ENCODE assay signal across 8 cellular contexts in genomic region chr11:115759622-115760527, GRCh38.
DNase-seq lines count a peak whose midpoint lies in the region; ATAC-seq and TF ChIP-seq lines count a peak whose summit lies in the region.

No MANE protein-coding gene starts in this region.

- no peaks in the 10 kb centered on the region for H3K36me3 Mint-ChIP-seq in activated CD4-positive, alpha-beta memory T cell treated with anti-CD3 and anti-CD28 coated beads for 36 hours

- no peaks in the 10 kb centered on the region for H3K36me3 ChIP-seq in adrenal gland (replicated peaks in 1 of 2)
- no peaks in the 10 kb centered on the region for H3K36me3 ChIP-seq in iPS-20b (ENCODE audit: insufficient read depth, low read depth, low read length)

- intact Hi-C loops in adrenal gland (cut with DNase I), result no loop called here
- intact Hi-C loops in activated CD4-positive, alpha-beta memory T cell treated with anti-CD3 and anti-CD28 coated beads for 36 hours (cut with micrococcal nuclease), result no loop called here

- H3K9me3 ChIP-seq in adrenal gland (replicated peaks in 1 of 3), result no peaks in the 10 kb centered on the region
- no peaks in the 10 kb centered on the region for H3K9me3 ChIP-seq in iPS-20b (ENCODE audit: insufficient read depth, low read depth, low read length)

- TF ChIP-seq POLR2A in adrenal gland (IDR thresholded peaks at IDR 0.05), result no peak

- peak; percentile 10 for DNase-seq in GM03348 (ENCODE audit: low spot score)
- peak; percentile 27 to 59 (median 38) for DNase-seq in adrenal gland
- DNase-seq in retinal pigment epithelial cell (ENCODE audit: low read depth), result no peak
- no peak for DNase-seq in activated CD4-positive, alpha-beta memory T cell treated with anti-CD3 and anti-CD28 coated beads for 36 hours
- no peak for DNase-seq in GM19238 (ENCODE audit: insufficient read length, low spot score)
- no peak for DNase-seq in activated CD4-positive, alpha-beta T cell treated with anti-CD3 and anti-CD28 coated beads, Interleukin-2, amount 50 U/mL, for 4 hours

- POLR2A ChIA-PET in activated CD4-positive, alpha-beta memory T cell treated with anti-CD3 and anti-CD28 coated beads for 36 hours (lab: Charles Lee), result no interaction called here

- peak overlapping the region in 2 of 5 donors; percentile 64 to 66 for H3K27ac ChIP-seq in adrenal gland
- H3K27ac ChIP-seq in iPS-20b (ENCODE audit: low read length), result no peak overlapping the region

- no peak overlapping the region for H3K4me3 Mint-ChIP-seq in activated CD4-positive, alpha-beta memory T cell treated with anti-CD3 and anti-CD28 coated beads for 36 hours

- no peak for TF ChIP-seq CTCF in adrenal gland (IDR thresholded peaks at IDR 0.05)
- TF ChIP-seq CTCF in retinal pigment epithelial cell (conservative IDR thresholded peaks at IDR 0.05; ENCODE audit: low read depth, low read length), result no peak

- no peaks in the 10 kb centered on the region for H3K4me1 Mint-ChIP-seq in activated CD4-positive, alpha-beta memory T cell treated with anti-CD3 and anti-CD28 coated beads for 36 hours (ENCODE audit: low read depth)

- no peak for ATAC-seq in GM21825 (IDR thresholded peaks at IDR 0.05; ENCODE audit: unreplicated experiment)

- H3K9ac ChIP-seq in iPS-20b (ENCODE audit: low read depth, low read length), result no peak overlapping the region

- H3K27me3 Mint-ChIP-seq in activated CD4-positive, alpha-beta memory T cell treated with anti-CD3 and anti-CD28 coated beads for 36 hours, result peaks cover 25% of the 10 kb centered on the region

- WGBS in adrenal gland, 4 donors, result 6 to 42% (median 9%) methylated on average over 11 to 74 of the region's 74 CpGs

- peak overlapping the region in 3 of 4 donors; percentile 4 to 96 (median 44) for H3K4me3 ChIP-seq in adrenal gland
- peak overlapping the region; percentile 70 for H3K4me3 ChIP-seq in iPS-20b (ENCODE audit: low read length)
- H3K4me3 ChIP-seq in retinal pigment epithelial cell (ENCODE audit: low read length), result peak overlapping the region; percentile 38

- no peak overlapping the region for H3K27ac Mint-ChIP-seq in activated CD4-positive, alpha-beta memory T cell treated with anti-CD3 and anti-CD28 coated beads for 36 hours

- H3K27me3 ChIP-seq in adrenal gland, result no peaks in the 10 kb centered on the region
- peaks cover 74% of the 10 kb centered on the region for H3K27me3 ChIP-seq in iPS-20b (ENCODE audit: insufficient read depth, low read length)

- H3K9me3 Mint-ChIP-seq in activated CD4-positive, alpha-beta memory T cell treated with anti-CD3 and anti-CD28 coated beads for 36 hours, result no peaks in the 10 kb centered on the region

- H3K4me1 ChIP-seq in adrenal gland (replicated peaks in 1 of 2), result peaks cover 0 to 6% of the 10 kb centered on the region in 2 donors
- H3K4me1 ChIP-seq in iPS-20b (ENCODE audit: insufficient read depth, low read length), result no peaks in the 10 kb centered on the region; the same call in 1 of the 2 replicates

- CTCF ChIA-PET in activated CD4-positive, alpha-beta memory T cell treated with anti-CD3 and anti-CD28 coated beads for 36 hours (lab: Charles Lee), result no interaction called here

Comparison
In these comparisons a context has a peak if more than half of its experiments do, and no peak if none do; other contexts are left out.
1. DNase-seq: peak in GM03348 (single experiment) and adrenal gland (7 of 7); none in retinal pigment epithelial cell (single experiment), activated CD4-positive, alpha-beta memory T cell treated with anti-CD3 and anti-CD28 coated beads for 36 hours (single experiment), GM19238 (single experiment) and activated CD4-positive, alpha-beta T cell treated with anti-CD3 and anti-CD28 coated beads, Interleukin-2, amount 50 U/mL, for 4 hours (0 of 2).
2. Peak in every context shown above with its lines, with median percentiles within 50 percentile points of each other: H3K4me3 ChIP-seq.